ENCODE assay signal across 8 cellular contexts in genomic region chr10:6300106-6300783, GRCh38.
A peak's percentile ranks its signal among the peaks of the same experiment; 100 is the strongest.
DNase-seq lines count a peak whose midpoint lies in the region; ATAC-seq, FAIRE-seq and TF ChIP-seq lines count a peak whose summit lies in the region.

No MANE protein-coding gene starts in this region.

- H3K27me3 ChIP-seq in CD4-positive, alpha-beta memory T cell (ENCODE audit: insufficient read depth, low read length), result no peaks in the 10 kb centered on the region
- H3K27me3 ChIP-seq in spleen (replicated peaks in 1 of 7) (no peaks in the 10 kb centered on the region), H9 (ENCODE audit: insufficient read depth, low read length) (no peaks in the 10 kb centered on the region)

- H3K18ac ChIP-seq in H9 (ENCODE audit: insufficient read length, low read depth, low read length), result no peak overlapping the region

- H2AK5ac ChIP-seq in H9 (ENCODE audit: insufficient read length, low read length), result no peak overlapping the region

- H4K8ac ChIP-seq in H9 (replicated peaks; ENCODE audit: insufficient read length, low read depth, low read length), result no peak overlapping the region

- peak overlapping the region in 1 of 2 donors; percentile 28 for H3K4me3 ChIP-seq in CD4-positive, alpha-beta memory T cell (ENCODE audit: low read length in 2 of 2)
- peak overlapping the region in 3 of 8 donors; percentile 4 to 39 (median 7) for H3K4me3 ChIP-seq in spleen

- H3T11ph ChIP-seq in H9 (ENCODE audit: low read length), result no peak overlapping the region

- H3K27ac Mint-ChIP-seq in CD4-positive, alpha-beta memory T cell, result peak overlapping the region; percentile 72 to 95 (median 91)
- no peak overlapping the region; a peak in 1 of 7 replicates for H3K27ac Mint-ChIP-seq in H9

- 27 to 52% (median 41%) methylated on average over 14 of the region's 14 CpGs for WGBS in spleen, 5 donors
- WGBS in H9 (ENCODE audit: extremely low coverage, insufficient read length, low lambda C conversion rate), result no CpG with 5 or more reads among the region's 14 CpGs

- no peak for FAIRE-seq in HTR-8/SVneo (lab: Jason Lieb, UNC)

- H3K79me2 ChIP-seq in H9 (ENCODE audit: insufficient read depth, low read length), result no peaks in the 10 kb centered on the region

- CTCF ChIA-PET in CD4-positive, alpha-beta memory T cell (lab: Charles Lee; ENCODE audit: partially characterized antibody), result interaction anchor here (0.6 to 1.8 kb wide), 5 partner anchors 9 to 101 kb away, joined by 3 to 12 read pairs (median 5); partner anchors contain the start of gene PFKFB3

- H3K4me3 Mint-ChIP-seq in CD4-positive, alpha-beta memory T cell, result peak overlapping the region; percentile 26 to 82 (median 57)
- H3K4me3 Mint-ChIP-seq in H9, result no peak overlapping the region

- intact Hi-C loops in CD4-positive, alpha-beta memory T cell (cut with micrococcal nuclease), result loop anchor here (1.0 kb wide), 1 partner anchor 48 kb away; no protein-coding TSS in a partner anchor
- intact Hi-C loops in spleen (cut with DNase I; ENCODE audit: low total_unique reads), result no loop called here

- no peaks in the 10 kb centered on the region for H3K36me3 ChIP-seq in CD4-positive, alpha-beta memory T cell (ENCODE audit: insufficient read depth, low read length)
- no peaks in the 10 kb centered on the region for H3K36me3 ChIP-seq in spleen

- no peaks in the 10 kb centered on the region for H3K27me3 Mint-ChIP-seq in CD4-positive, alpha-beta memory T cell
- peaks cover 2% of the 10 kb centered on the region for H3K27me3 Mint-ChIP-seq in H9 (ENCODE audit: low read depth)

- H3K9ac ChIP-seq in H9 (ENCODE audit: extremely low read depth, insufficient read length, low read length), result no peak overlapping the region

- no peaks in the 10 kb centered on the region for H3K9me3 ChIP-seq in CD4-positive, alpha-beta memory T cell (ENCODE audit: control insufficient read depth in 1 of 2, low read length in 2 of 2)
- H3K9me3 ChIP-seq in spleen (no peaks in the 10 kb centered on the region), H9 (ENCODE audit: control insufficient read depth, low read depth, low read length) (no peaks in the 10 kb centered on the region)

- no peak overlapping the region for H2BK20ac ChIP-seq in H9 (ENCODE audit: low read depth, low read length, poor library complexity, severe bottlenecking)

- no peak overlapping the region for H2BK15ac ChIP-seq in H9 (ENCODE audit: low read depth, low read length)

- H2AFZ ChIP-seq in H9 (ENCODE audit: low read length), result no peak overlapping the region

- H3K27ac ChIP-seq in CD4-positive, alpha-beta memory T cell (ENCODE audit: low read depth, low read length), result peak overlapping the region; percentile 27
- H3K27ac ChIP-seq in spleen (peak overlapping the region; percentile 30 to 85 (median 72)), H9 (ENCODE audit: insufficient read length, low read depth, low read length) (no peak overlapping the region)

- H2BK120ac ChIP-seq in H9 (ENCODE audit: low read depth, low read length, poor library complexity, severe bottlenecking), result no peak overlapping the region

- no peak overlapping the region for H2BK5ac ChIP-seq in H9 (ENCODE audit: insufficient read length, low read length)

- H3K9me3 Mint-ChIP-seq in CD4-positive, alpha-beta memory T cell, result no peaks in the 10 kb centered on the region
- no peaks in the 10 kb centered on the region for H3K9me3 Mint-ChIP-seq in H9

- POLR2A ChIA-PET in CD4-positive, alpha-beta memory T cell (lab: Charles Lee; ENCODE audit: partially characterized antibody), result interaction anchor here (0.9 to 2.2 kb wide), 8 partner anchors 9 to 106 kb away, joined by 4 to 15 read pairs (median 7); partner anchors contain the start of gene PFKFB3

- peak; percentile 56 to 76 (median 71) for DNase-seq in CD4-positive, alpha-beta memory T cell
- DNase-seq in T-helper 9 cell (peak; percentile 17), fibroblast of gingiva (ENCODE audit: low read depth) (peak; percentile 59), spleen (no peak), HTR-8/SVneo (ENCODE audit: insufficient read length, low spot score) (no peak), H9 (no peak)

- peaks cover 2% of the 10 kb centered on the region for H4K20me1 ChIP-seq in H9 (ENCODE audit: control insufficient read depth, insufficient read depth, insufficient read length)

- peak; percentile 78 for ATAC-seq in GM19397 (IDR thresholded peaks at IDR 0.05; ENCODE audit: unreplicated experiment)
- ATAC-seq in HG03439 (IDR thresholded peaks at IDR 0.05; ENCODE audit: unreplicated experiment), result peak; percentile 86

- H3K79me1 ChIP-seq in H9 (ENCODE audit: insufficient read depth, low read depth, low read length, poor library complexity, severe bottlenecking), result no peaks in the 10 kb centered on the region

- no peak overlapping the region for H3K14ac ChIP-seq in H9 (ENCODE audit: insufficient read depth, low read length)

- peaks cover 26% of the 10 kb centered on the region for H3K4me1 ChIP-seq in CD4-positive, alpha-beta memory T cell (ENCODE audit: insufficient read depth, low read length)
- H3K4me1 ChIP-seq in spleen (peaks cover 0 to 82% (median 31%) of the 10 kb centered on the region in 6 donors), H9 (ENCODE audit: insufficient read depth, low read length) (no peaks in the 10 kb centered on the region)

- no peak overlapping the region for H3K4ac ChIP-seq in H9 (ENCODE audit: low read depth, low read length)

- H3K4me1 Mint-ChIP-seq in CD4-positive, alpha-beta memory T cell, result peaks cover 16 to 42% (median 28%) of the 10 kb centered on the region in 4 donors
- peaks cover 5 to 7% of the 10 kb centered on the region in 2 experiments; a peak in 1 of 4 replicates for H3K4me1 Mint-ChIP-seq in H9

- no peak overlapping the region for H4K5ac ChIP-seq in H9 (ENCODE audit: insufficient read length, low read depth, low read length)

- H3K56ac ChIP-seq in H9 (ENCODE audit: insufficient read length, low read depth, low read length), result no peak overlapping the region

- TF ChIP-seq CTCF in spleen (IDR thresholded peaks at IDR 0.05 in 8 of 11, conservative IDR thresholded peaks at IDR 0.05 in 3 of 11), result peak in 4 of 11 experiments; percentile 10 to 24 (median 18)
- no peak for TF ChIP-seq CTCF in H9 (conservative IDR thresholded peaks at IDR 0.05)

- peaks cover 0 to 5% of the 10 kb centered on the region in 2 donors for H3K36me3 Mint-ChIP-seq in CD4-positive, alpha-beta memory T cell
- no peaks in the 10 kb centered on the region for H3K36me3 Mint-ChIP-seq in H9 (ENCODE audit: insufficient read depth in 1 of 3, low read depth in 3 of 3)

- H3K4me2 ChIP-seq in H9 (ENCODE audit: insufficient read depth, insufficient read length, low read length), result no peak overlapping the region

- no peak overlapping the region for H4K91ac ChIP-seq in H9 (ENCODE audit: insufficient read length, low read depth, low read length)

- H3K23me2 ChIP-seq in H9 (ENCODE audit: insufficient read length, low read depth, low read length, poor library complexity, severe bottlenecking), result no peaks in the 10 kb centered on the region

- no peak overlapping the region for H2BK12ac ChIP-seq in H9 (ENCODE audit: insufficient read length, low read depth, low read length)

- H3K23ac ChIP-seq in H9 (ENCODE audit: insufficient read length, low read depth, low read length), result no peak overlapping the region

- TF ChIP-seq POLR2A in spleen (IDR thresholded peaks at IDR 0.05), result no peak

Comparison
In these comparisons a context has a peak if more than half of its experiments do, and no peak if none do; other contexts are left out.
1. DNase-seq: peak in CD4-positive, alpha-beta memory T cell (5 of 5), T-helper 9 cell (single experiment) and fibroblast of gingiva (single experiment); none in spleen (single experiment), HTR-8/SVneo (single experiment) and H9 (single experiment).
2. H3K27ac Mint-ChIP-seq: peak in CD4-positive, alpha-beta memory T cell (7 of 7); none in H9 (0 of 3).
3. H3K4me3 Mint-ChIP-seq: peak in CD4-positive, alpha-beta memory T cell (8 of 8); none in H9 (0 of 2).